Comparison of ENCODE assay signal across 1 cellular context in the genomic region with DNA sequence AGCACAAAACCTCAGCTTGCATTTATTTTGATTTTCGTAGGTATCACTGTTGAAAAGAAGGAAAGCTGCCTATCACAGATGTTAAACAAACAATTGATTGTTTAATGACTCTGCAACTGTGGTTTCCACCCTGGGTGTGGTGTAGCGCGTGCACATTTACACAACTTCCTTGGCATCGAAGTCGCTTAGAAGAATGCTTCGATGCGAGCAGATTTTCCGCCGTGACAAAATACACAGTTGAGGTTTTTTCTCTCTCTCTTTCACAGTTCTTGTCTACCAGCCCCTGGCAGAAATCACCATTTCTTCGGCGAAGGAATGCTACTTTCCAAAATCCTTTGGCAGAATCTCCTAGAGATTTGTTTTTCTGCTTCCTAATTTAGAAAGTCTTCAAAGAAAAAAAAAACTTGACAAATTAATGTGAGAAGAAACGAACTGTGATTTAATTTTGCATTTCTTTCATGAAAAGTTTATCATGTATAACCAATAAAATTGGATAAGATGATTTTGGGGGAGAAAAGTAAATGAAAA.
TF ChIP-seq lines count a peak whose summit lies in the region.

No MANE protein-coding gene starts in this region.

TF ChIP-seq in GM23338, 12 proteins besides CTCF, POLR2A, EP300 and RAD21 (continued from another document):
- TF ChIP-seq, protein P1, sequence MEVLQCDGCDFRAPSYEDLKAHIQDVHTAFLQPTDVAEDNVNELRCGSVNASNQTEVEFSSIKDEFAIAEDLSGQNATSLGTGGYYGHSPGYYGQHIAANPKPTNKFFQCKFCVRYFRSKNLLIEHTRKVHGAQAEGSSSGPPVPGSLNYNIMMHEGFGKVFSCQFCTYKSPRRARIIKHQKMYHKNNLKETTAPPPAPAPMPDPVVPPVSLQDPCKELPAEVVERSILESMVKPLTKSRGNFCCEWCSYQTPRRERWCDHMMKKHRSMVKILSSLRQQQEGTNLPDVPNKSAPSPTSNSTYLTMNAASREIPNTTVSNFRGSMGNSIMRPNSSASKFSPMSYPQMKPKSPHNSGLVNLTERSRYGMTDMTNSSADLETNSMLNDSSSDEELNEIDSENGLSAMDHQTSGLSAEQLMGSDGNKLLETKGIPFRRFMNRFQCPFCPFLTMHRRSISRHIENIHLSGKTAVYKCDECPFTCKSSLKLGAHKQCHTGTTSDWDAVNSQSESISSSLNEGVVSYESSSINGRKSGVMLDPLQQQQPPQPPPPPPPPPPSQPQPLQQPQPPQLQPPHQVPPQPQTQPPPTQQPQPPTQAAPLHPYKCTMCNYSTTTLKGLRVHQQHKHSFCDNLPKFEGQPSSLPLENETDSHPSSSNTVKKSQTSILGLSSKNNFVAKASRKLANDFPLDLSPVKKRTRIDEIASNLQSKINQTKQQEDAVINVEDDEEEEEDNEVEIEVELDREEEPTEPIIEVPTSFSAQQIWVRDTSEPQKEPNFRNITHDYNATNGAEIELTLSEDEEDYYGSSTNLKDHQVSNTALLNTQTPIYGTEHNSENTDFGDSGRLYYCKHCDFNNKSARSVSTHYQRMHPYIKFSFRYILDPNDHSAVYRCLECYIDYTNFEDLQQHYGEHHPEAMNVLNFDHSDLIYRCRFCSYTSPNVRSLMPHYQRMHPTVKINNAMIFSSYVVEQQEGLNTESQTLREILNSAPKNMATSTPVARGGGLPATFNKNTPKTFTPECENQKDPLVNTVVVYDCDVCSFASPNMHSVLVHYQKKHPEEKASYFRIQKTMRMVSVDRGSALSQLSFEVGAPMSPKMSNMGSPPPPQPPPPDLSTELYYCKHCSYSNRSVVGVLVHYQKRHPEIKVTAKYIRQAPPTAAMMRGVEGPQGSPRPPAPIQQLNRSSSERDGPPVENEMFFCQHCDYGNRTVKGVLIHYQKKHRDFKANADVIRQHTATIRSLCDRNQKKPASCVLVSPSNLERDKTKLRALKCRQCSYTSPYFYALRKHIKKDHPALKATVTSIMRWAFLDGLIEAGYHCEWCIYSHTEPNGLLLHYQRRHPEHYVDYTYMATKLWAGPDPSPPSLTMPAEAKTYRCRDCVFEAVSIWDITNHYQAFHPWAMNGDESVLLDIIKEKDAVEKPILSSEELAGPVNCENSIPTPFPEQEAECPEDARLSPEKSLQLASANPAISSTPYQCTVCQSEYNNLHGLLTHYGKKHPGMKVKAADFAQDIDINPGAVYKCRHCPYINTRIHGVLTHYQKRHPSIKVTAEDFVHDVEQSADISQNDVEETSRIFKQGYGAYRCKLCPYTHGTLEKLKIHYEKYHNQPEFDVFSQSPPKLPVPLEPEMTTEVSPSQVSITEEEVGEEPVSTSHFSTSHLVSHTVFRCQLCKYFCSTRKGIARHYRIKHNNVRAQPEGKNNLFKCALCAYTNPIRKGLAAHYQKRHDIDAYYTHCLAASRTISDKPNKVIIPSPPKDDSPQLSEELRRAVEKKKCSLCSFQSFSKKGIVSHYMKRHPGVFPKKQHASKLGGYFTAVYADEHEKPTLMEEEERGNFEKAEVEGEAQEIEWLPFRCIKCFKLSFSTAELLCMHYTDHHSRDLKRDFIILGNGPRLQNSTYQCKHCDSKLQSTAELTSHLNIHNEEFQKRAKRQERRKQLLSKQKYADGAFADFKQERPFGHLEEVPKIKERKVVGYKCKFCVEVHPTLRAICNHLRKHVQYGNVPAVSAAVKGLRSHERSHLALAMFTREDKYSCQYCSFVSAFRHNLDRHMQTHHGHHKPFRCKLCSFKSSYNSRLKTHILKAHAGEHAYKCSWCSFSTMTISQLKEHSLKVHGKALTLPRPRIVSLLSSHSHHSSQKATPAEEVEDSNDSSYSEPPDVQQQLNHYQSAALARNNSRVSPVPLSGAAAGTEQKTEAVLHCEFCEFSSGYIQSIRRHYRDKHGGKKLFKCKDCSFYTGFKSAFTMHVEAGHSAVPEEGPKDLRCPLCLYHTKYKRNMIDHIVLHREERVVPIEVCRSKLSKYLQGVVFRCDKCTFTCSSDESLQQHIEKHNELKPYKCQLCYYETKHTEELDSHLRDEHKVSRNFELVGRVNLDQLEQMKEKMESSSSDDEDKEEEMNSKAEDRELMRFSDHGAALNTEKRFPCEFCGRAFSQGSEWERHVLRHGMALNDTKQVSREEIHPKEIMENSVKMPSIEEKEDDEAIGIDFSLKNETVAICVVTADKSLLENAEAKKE (CRISPR knock-in tag; IDR thresholded peaks at IDR 0.05): no peak
- TF ChIP-seq POLR2AphosphoS5 (IDR thresholded peaks at IDR 0.05; ENCODE audit: low read depth) (no peak), ZNF331 (CRISPR knock-in tag; IDR thresholded peaks at IDR 0.05; ENCODE audit: low read depth) (no peak), JUNB (IDR thresholded peaks at IDR 0.05; ENCODE audit: unreplicated experiment) (no peak), NANOG (IDR thresholded peaks at IDR 0.05; ENCODE audit: borderline replicate concordance) (no peak), CREB1 (CRISPR knock-in tag; IDR thresholded peaks at IDR 0.05; ENCODE audit: low read depth) (no peak)
